In the genomic region with DNA sequence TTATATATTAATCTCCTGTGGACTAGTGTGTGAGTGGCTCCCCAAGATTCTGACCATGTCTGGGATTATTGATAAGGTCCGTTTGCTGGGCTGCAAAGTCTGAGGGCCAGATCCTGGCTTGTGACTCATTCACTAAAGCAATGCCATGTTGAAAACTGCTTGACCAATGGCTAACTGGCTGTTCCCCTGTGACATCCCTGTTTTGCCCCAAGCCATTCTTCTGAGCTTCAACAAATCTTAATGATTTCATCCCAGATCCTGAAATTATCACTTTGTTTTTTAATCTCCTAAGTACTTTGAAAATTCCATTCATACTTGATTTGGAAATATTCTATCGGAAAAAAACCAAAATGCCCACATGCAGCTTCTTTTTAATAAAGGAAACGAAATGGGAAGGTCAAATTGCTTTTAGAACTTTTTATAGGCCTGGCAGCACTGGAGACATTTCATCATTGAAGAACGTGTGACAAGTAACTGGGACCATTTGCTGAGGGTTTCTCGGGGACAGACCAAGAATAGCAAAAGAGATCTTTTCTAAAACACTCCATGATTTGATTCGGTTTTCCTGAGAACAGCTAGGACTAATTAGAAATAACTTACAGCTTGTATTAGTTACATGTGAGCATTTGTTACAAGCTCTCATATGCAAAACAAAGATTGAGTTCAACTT, we compare ENCODE assay signal across 27 cellular contexts.
DNase-seq lines count a peak whose midpoint lies in the region; ATAC-seq, FAIRE-seq and TF ChIP-seq lines count a peak whose summit lies in the region.
"Had no signal": no experiment of that assay in that cellular context is flagged by ENCODE, and none has a peak within 500 bp of the region (broad histone marks: within the 10 kb centered on the region; RNA-seq: fewer than 3 reads in every experiment).

No MANE protein-coding gene starts in this region.

- H3K4me3 Mint-ChIP-seq in astrocyte (ENCODE audit: unreplicated experiment), result no peak overlapping the region
- H3K4me3 Mint-ChIP-seq in activated CD4-positive, alpha-beta T cell treated with anti-CD3 and anti-CD28 coated beads, Interleukin-2, amount 10 ng/mL, durations not matched to agents 24 days and 14 days, result no peak overlapping the region
- H3K4me3 Mint-ChIP-seq: activated CD4-positive, alpha-beta T cell treated with anti-CD3 and anti-CD28 coated beads, Interleukin-2, amount 10 ng/mL, durations not matched to agents 7 days and 5 days; activated CD8-positive, alpha-beta memory T cell treated with anti-CD3 and anti-CD28 coated beads, Interleukin-2, amount 10 ng/mL, durations not matched to agents 7 days and 5 days; activated naive CD8-positive, alpha-beta T cell; activated T-helper 1 cell treated with anti-CD3 and anti-CD28 coated beads, Interleukin-12 subunit alpha, Interleukin-12 subunit beta, Interleukin-2, Interleukin-4 antibody, amounts not matched to agents 30 ng/mL and 10 ng/mL and 1 ng/mL, durations not matched to agents 14 hours and 24 hours and 36 hours; stimulated activated naive CD8-positive, alpha-beta T cell treated with anti-CD3 and anti-CD28 coated beads, Interleukin-15, Interleukin-2, amounts not matched to agents 100 ng/mL and 50 ng/mL, for 24 hours had no signal

- DNase-seq in heart right ventricle (no peak), Right ventricle myocardium inferior (ENCODE audit: missing footprints) (no peak), astrocyte (ENCODE audit: low read depth) (no peak), myocyte (ENCODE audit: low read depth) (peak; percentile 57), thoracic aorta (ENCODE audit: low spot score) (no peak), posterior vena cava (ENCODE audit: low spot score) (no peak)
- DNase-seq in stimulated activated CD4-positive, alpha-beta T cell treated with anti-CD3 and anti-CD28 coated beads, Interleukin-4, amount 100 ng/mL, for 4 hours, result no peak
- DNase-seq in activated CD4-positive, alpha-beta T cell treated with anti-CD3 and anti-CD28 coated beads, Interleukin-2, amount 10 ng/mL, durations not matched to agents 24 days and 14 days, result no peak
- DNase-seq: activated CD4-positive, alpha-beta T cell treated with anti-CD3 and anti-CD28 coated beads, Interleukin-2, amount 10 ng/mL, durations not matched to agents 7 days and 5 days; activated CD8-positive, alpha-beta memory T cell treated with anti-CD3 and anti-CD28 coated beads, Interleukin-2, amount 10 ng/mL, durations not matched to agents 7 days and 5 days; BE2C; DMS79; left lung; NCI-H1092; NCI-H2029 treated with DMSO at 0.1 percent for 48 hours; NCI-H446; OCI-M1; spleen; stimulated activated CD4-positive, alpha-beta T cell treated with anti-CD3 and anti-CD28 coated beads, Interleukin-4, amount 100 ng/mL, for 24 hours; upper lobe of left lung had no signal

- no peaks in the 10 kb centered on the region for H3K9me3 Mint-ChIP-seq in astrocyte (ENCODE audit: unreplicated experiment)
- H3K9me3 Mint-ChIP-seq in activated CD4-positive, alpha-beta T cell treated with anti-CD3 and anti-CD28 coated beads, Interleukin-2, amount 10 ng/mL, durations not matched to agents 24 days and 14 days, result no peaks in the 10 kb centered on the region
- H3K9me3 Mint-ChIP-seq: activated CD4-positive, alpha-beta T cell treated with anti-CD3 and anti-CD28 coated beads, Interleukin-2, amount 10 ng/mL, durations not matched to agents 7 days and 5 days; activated T-helper 1 cell treated with anti-CD3 and anti-CD28 coated beads, Interleukin-12 subunit alpha, Interleukin-12 subunit beta, Interleukin-2, Interleukin-4 antibody, amounts not matched to agents 30 ng/mL and 10 ng/mL and 1 ng/mL, durations not matched to agents 14 hours and 24 hours and 36 hours; stimulated activated naive CD8-positive, alpha-beta T cell treated with anti-CD3 and anti-CD28 coated beads, Interleukin-15, Interleukin-2, amounts not matched to agents 100 ng/mL and 50 ng/mL, for 24 hours had no signal

- H3K36me3 Mint-ChIP-seq in astrocyte (ENCODE audit: low read depth, unreplicated experiment), result no peaks in the 10 kb centered on the region
- H3K36me3 Mint-ChIP-seq in activated CD4-positive, alpha-beta T cell treated with anti-CD3 and anti-CD28 coated beads, Interleukin-2, amount 10 ng/mL, durations not matched to agents 24 days and 14 days (ENCODE audit: low read depth), result no peaks in the 10 kb centered on the region
- H3K36me3 Mint-ChIP-seq: activated CD8-positive, alpha-beta memory T cell treated with anti-CD3 and anti-CD28 coated beads, Interleukin-2, amount 10 ng/mL, durations not matched to agents 7 days and 5 days; activated naive CD8-positive, alpha-beta T cell had no signal

- WGBS in heart right ventricle, 2 donors, result 39 to 51% methylated on average over 6 of the region's 6 CpGs

- H3K36me3 ChIP-seq in heart right ventricle, result no peaks in the 10 kb centered on the region
- no peaks in the 10 kb centered on the region for H3K36me3 ChIP-seq in astrocyte (ENCODE audit: insufficient read depth, low read length)
- H3K36me3 ChIP-seq in thoracic aorta, result no peaks in the 10 kb centered on the region
- H3K36me3 ChIP-seq: BE2C, left lung, spleen, upper lobe of left lung had no signal

- H3K9me3 ChIP-seq in heart right ventricle (no peaks in the 10 kb centered on the region), astrocyte (ENCODE audit: insufficient read depth, low read depth, low read length) (no peaks in the 10 kb centered on the region), thoracic aorta (no peaks in the 10 kb centered on the region)
- H3K9me3 ChIP-seq: BE2C, left lung, spleen, upper lobe of left lung had no signal

- H3K27ac ChIP-seq in heart right ventricle (peak overlapping the region in 8 of 10 donors; percentile 6 to 79 (median 49)), astrocyte (ENCODE audit: low read depth, low read length) (peak overlapping the region; percentile 40), thoracic aorta (peak overlapping the region; percentile 31 to 67)
- H3K27ac ChIP-seq: left lung, VCaP had no signal

- H3K4me3 ChIP-seq in heart right ventricle (no peak overlapping the region), astrocyte (ENCODE audit: insufficient read depth, low read depth, low read length) (no peak overlapping the region), thoracic aorta (no peak overlapping the region)
- H3K4me3 ChIP-seq: left lung, spleen, upper lobe of left lung had no signal

- peaks cover 15% of the 10 kb centered on the region for H3K4me1 Mint-ChIP-seq in astrocyte (ENCODE audit: low read depth, unreplicated experiment)
- no peaks in the 10 kb centered on the region for H3K4me1 Mint-ChIP-seq in activated CD4-positive, alpha-beta T cell treated with anti-CD3 and anti-CD28 coated beads, Interleukin-2, amount 10 ng/mL, durations not matched to agents 24 days and 14 days
- H3K4me1 Mint-ChIP-seq: activated CD4-positive, alpha-beta T cell treated with anti-CD3 and anti-CD28 coated beads, Interleukin-2, amount 10 ng/mL, durations not matched to agents 7 days and 5 days; activated CD8-positive, alpha-beta memory T cell treated with anti-CD3 and anti-CD28 coated beads, Interleukin-2, amount 10 ng/mL, durations not matched to agents 7 days and 5 days had no signal

- no peak overlapping the region for H3K27ac Mint-ChIP-seq in astrocyte (ENCODE audit: unreplicated experiment)
- no peak overlapping the region for H3K27ac Mint-ChIP-seq in activated CD4-positive, alpha-beta T cell treated with anti-CD3 and anti-CD28 coated beads, Interleukin-2, amount 10 ng/mL, durations not matched to agents 24 days and 14 days
- H3K27ac Mint-ChIP-seq: activated CD4-positive, alpha-beta T cell treated with anti-CD3 and anti-CD28 coated beads, Interleukin-2, amount 10 ng/mL, durations not matched to agents 7 days and 5 days; activated CD8-positive, alpha-beta memory T cell treated with anti-CD3 and anti-CD28 coated beads, Interleukin-2, amount 10 ng/mL, durations not matched to agents 7 days and 5 days; activated naive CD8-positive, alpha-beta T cell; activated T-helper 1 cell treated with anti-CD3 and anti-CD28 coated beads, Interleukin-12 subunit alpha, Interleukin-12 subunit beta, Interleukin-2, Interleukin-4 antibody, amounts not matched to agents 30 ng/mL and 10 ng/mL and 1 ng/mL, durations not matched to agents 14 hours and 24 hours and 36 hours; progenitor cell of endocrine pancreas; stimulated activated naive CD8-positive, alpha-beta T cell treated with anti-CD3 and anti-CD28 coated beads, Interleukin-15, Interleukin-2, amounts not matched to agents 100 ng/mL and 50 ng/mL, for 24 hours had no signal

- no peak overlapping the region for H2AFZ ChIP-seq in astrocyte (ENCODE audit: low read depth, low read length)

- ATAC-seq in heart right ventricle (peak in 1 of 8 donors; percentile 31), Right ventricle myocardium inferior (no peak), thoracic aorta (ENCODE audit: insufficient number of reproducible peaks, low FRiP score, low read depth) (no peak)
- ATAC-seq: activated CD8-positive, alpha-beta memory T cell treated with anti-CD3 and anti-CD28 coated beads, Interleukin-2, amount 10 ng/mL, durations not matched to agents 7 days and 5 days; left lung had no signal

- H3K4me1 ChIP-seq in heart right ventricle (peaks cover 4 to 59% (median 44%) of the 10 kb centered on the region in 9 donors), astrocyte (ENCODE audit: insufficient read depth, low read length) (peaks cover 31% of the 10 kb centered on the region), thoracic aorta (ENCODE audit: control insufficient read depth in 1 of 2, low read depth in 2 of 2) (peaks cover 28 to 49% of the 10 kb centered on the region in 2 donors)
- H3K4me1 ChIP-seq: BE2C had no signal

- H4K20me1 ChIP-seq in astrocyte (ENCODE audit: insufficient read depth, low read length), result no peaks in the 10 kb centered on the region

- H3K79me2 ChIP-seq in astrocyte (ENCODE audit: insufficient read depth, low read length), result no peaks in the 10 kb centered on the region

- intact Hi-C loops in heart right ventricle (cut with DNase I) (loop anchor here in 4 of 10 donors (10.0 kb wide), 3 partner anchors 112 to 708 kb away; a partner anchor contains a TSS), Right ventricle myocardium inferior (cut with DNase I) (loop anchor here (10.0 kb wide), 1 partner anchor 708 kb away; a partner anchor contains a TSS), posterior vena cava (cut with DNase I) (loop anchor here in 1 of 2 donors (10.0 kb wide), 1 partner anchor 122 kb away; a partner anchor contains a TSS)
- intact Hi-C loops in activated CD4-positive, alpha-beta T cell treated with anti-CD3 and anti-CD28 coated beads, Interleukin-2, amount 10 ng/mL, durations not matched to agents 24 days and 14 days (cut with micrococcal nuclease), result no loop called here

- H3K27me3 Mint-ChIP-seq in astrocyte (ENCODE audit: low read depth, unreplicated experiment), result no peaks in the 10 kb centered on the region
- no peaks in the 10 kb centered on the region for H3K27me3 Mint-ChIP-seq in activated CD4-positive, alpha-beta T cell treated with anti-CD3 and anti-CD28 coated beads, Interleukin-2, amount 10 ng/mL, durations not matched to agents 24 days and 14 days
- H3K27me3 Mint-ChIP-seq: activated CD4-positive, alpha-beta T cell treated with anti-CD3 and anti-CD28 coated beads, Interleukin-2, amount 10 ng/mL, durations not matched to agents 7 days and 5 days; activated CD8-positive, alpha-beta memory T cell treated with anti-CD3 and anti-CD28 coated beads, Interleukin-2, amount 10 ng/mL, durations not matched to agents 7 days and 5 days; progenitor cell of endocrine pancreas had no signal

- no peak overlapping the region for H3K4me2 ChIP-seq in astrocyte (ENCODE audit: low read length)

- no peak for TF ChIP-seq CTCF in heart right ventricle (IDR thresholded peaks at IDR 0.05)
- no peak for TF ChIP-seq CTCF in astrocyte (IDR thresholded peaks at IDR 0.05; ENCODE audit: insufficient read depth, low read depth, low read length)
- TF ChIP-seq CTCF in thoracic aorta (IDR thresholded peaks at IDR 0.05), result no peak

- no peaks in the 10 kb centered on the region for H3K27me3 ChIP-seq in heart right ventricle
- H3K27me3 ChIP-seq in astrocyte (ENCODE audit: insufficient read depth, low read length), result no peaks in the 10 kb centered on the region
- H3K27me3 ChIP-seq in thoracic aorta (replicated peaks; ENCODE audit: insufficient read depth), result no peaks in the 10 kb centered on the region
- H3K27me3 ChIP-seq: BE2C, left lung, spleen, upper lobe of left lung had no signal

- H3K9ac ChIP-seq in astrocyte (ENCODE audit: low read length), result no peak overlapping the region

- peak; percentile 75 for FAIRE-seq in astrocyte (lab: Jason Lieb, UNC)
- FAIRE-seq: colon, GM12892 had no signal
